1 cellular context compared by ENCODE assay signal in genomic region chr17:47872651-47873161, GRCh38.
A peak's percentile ranks its signal among the peaks of the same experiment; 100 is the strongest.
TF ChIP-seq lines count a peak whose summit lies in the region.

No MANE protein-coding gene starts in this region.

TF ChIP-seq in H1, 55 proteins besides CTCF, POLR2A, EP300 and RAD21:
- TF ChIP-seq SP1 (IDR thresholded peaks at IDR 0.05; ENCODE audit: low read depth, low read length) = peak; percentile 14; the same call in 1 of the 2 replicates
- TF ChIP-seq ASH2L (IDR thresholded peaks at IDR 0.05; ENCODE audit: low read length) = peak; percentile 52
- no peak for TF ChIP-seq NANOG (IDR thresholded peaks at IDR 0.05; ENCODE audit: insufficient read depth, low read depth, low read length, poor library complexity, severe bottlenecking)
- TF ChIP-seq SUZ12 (IDR thresholded peaks at IDR 0.05; ENCODE audit: low read length) = peak; percentile 38; the same call in 1 of the 2 replicates
- TF ChIP-seq PHF8 (conservative IDR thresholded peaks at IDR 0.05; ENCODE audit: low read depth, low read length) = 0 out of 2 replicates have a peak, but pooled peaks have one; percentile 25
- TF ChIP-seq SIRT6 (IDR thresholded peaks at IDR 0.05; ENCODE audit: low read length) = no peak
- no peak for TF ChIP-seq EGR1 (IDR thresholded peaks at IDR 0.05; ENCODE audit: borderline replicate concordance, low read depth, low read length)
- no peak for TF ChIP-seq KDM5A (IDR thresholded peaks at IDR 0.05; ENCODE audit: low read length)
- 0 out of 2 replicates have a peak, but pooled peaks have one; percentile 58 for TF ChIP-seq TEAD4 (IDR thresholded peaks at IDR 0.05; ENCODE audit: low read depth, low read length)
- TF ChIP-seq SRF (IDR thresholded peaks at IDR 0.05; ENCODE audit: low read depth, low read length) = no peak
- TF ChIP-seq CREB1 (IDR thresholded peaks at IDR 0.05) = no peak
- TF ChIP-seq CHD1 (IDR thresholded peaks at IDR 0.05; ENCODE audit: low read depth, low read length) = no peak
- no peak for TF ChIP-seq CTBP2 (IDR thresholded peaks at IDR 0.05; ENCODE audit: borderline replicate concordance, insufficient read depth, insufficient read length, low read length)
- no peak for TF ChIP-seq RFX5 (IDR thresholded peaks at IDR 0.05; ENCODE audit: borderline replicate concordance, low read depth, low read length)
- TF ChIP-seq KDM4A (IDR thresholded peaks at IDR 0.05; ENCODE audit: low read depth, low read length, severe bottlenecking) = peak; percentile 82
- TF ChIP-seq ZNF274 (IDR thresholded peaks at IDR 0.05; ENCODE audit: borderline replicate concordance, extremely low read depth, low read length) = no peak
- no peak for TF ChIP-seq GABPA (IDR thresholded peaks at IDR 0.05; ENCODE audit: borderline replicate concordance, insufficient read depth, low read length)
